In the genomic region with DNA sequence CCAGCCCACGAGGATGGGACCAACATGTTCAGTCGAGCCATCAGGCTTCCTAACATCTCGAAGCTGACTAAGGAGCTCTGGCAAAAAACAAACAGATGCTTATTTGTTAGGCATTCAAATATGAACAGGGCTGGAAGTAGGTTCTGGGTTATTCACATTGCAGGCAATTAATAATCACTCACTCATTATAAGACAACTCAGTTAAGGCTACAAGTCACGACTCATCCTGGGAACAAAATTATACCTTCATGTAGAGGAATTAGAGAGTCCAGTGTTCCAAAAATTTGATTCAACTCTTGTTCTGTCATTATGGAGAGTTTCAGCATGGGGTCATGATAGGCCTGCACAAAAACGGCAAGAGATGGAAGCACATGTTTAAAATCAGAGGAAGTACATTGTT, we compare ENCODE assay signal across 20 cellular contexts. TPM values are rescaled to one million over a fixed set of nuclear protein-coding genes. Genes with fewer than 3 reads are reported as not detected.
A peak's percentile ranks its signal among the peaks of the same experiment; 100 is the strongest.
DNase-seq lines count a peak whose midpoint lies in the region; ATAC-seq and TF ChIP-seq lines count a peak whose summit lies in the region.
"Had no signal": no experiment of that assay in that cellular context is flagged by ENCODE, and none has a peak within 500 bp of the region (broad histone marks: within the 10 kb centered on the region; RNA-seq: fewer than 3 reads in every experiment).

No MANE protein-coding gene starts in this region.

- peaks cover 58% of the 10 kb centered on the region for H3K4me1 Mint-ChIP-seq in CD4-positive, alpha-beta T cell (ENCODE audit: low read depth)
- H3K4me1 Mint-ChIP-seq in effector memory CD8-positive, alpha-beta T cell (ENCODE audit: low read depth in 2 of 2), result peaks cover 38 to 50% of the 10 kb centered on the region in 2 donors
- H3K4me1 Mint-ChIP-seq in nephron, result peaks cover 49% of the 10 kb centered on the region

- no peak overlapping the region for H3K27ac ChIP-seq in CD4-positive, alpha-beta T cell (ENCODE audit: low read depth, low read length)
- H3K27ac ChIP-seq: hepatocyte, thoracic aorta had no signal

- H3K36me3 Mint-ChIP-seq in CD4-positive, alpha-beta T cell (ENCODE audit: low read depth), result peaks cover 97% of the 10 kb centered on the region
- H3K36me3 Mint-ChIP-seq in effector memory CD8-positive, alpha-beta T cell (ENCODE audit: insufficient read depth), result peaks cover 85% of the 10 kb centered on the region
- H3K36me3 Mint-ChIP-seq in nephron (ENCODE audit: low read depth), result peaks cover 55% of the 10 kb centered on the region

- no peaks in the 10 kb centered on the region for H3K27me3 ChIP-seq in CD4-positive, alpha-beta T cell (ENCODE audit: control insufficient read depth, insufficient read depth, low read length)
- H3K27me3 ChIP-seq: hepatocyte had no signal

- POLR2A ChIA-PET in CD4-positive, alpha-beta T cell (lab: Charles Lee), result interaction anchor here (1.5 to 6.1 kb wide), 2 partner anchors 33 to 49 kb away, joined by 3 to 93 read pairs; a partner anchor contains a TSS

- no peak for TF ChIP-seq CTCF in CD4-positive, alpha-beta T cell (IDR thresholded peaks at IDR 0.05)
- TF ChIP-seq CTCF in nephron (IDR thresholded peaks at IDR 0.05; ENCODE audit: unreplicated experiment in 3 of 3), result no peak
- no peak for TF ChIP-seq CTCF in GM13977 (IDR thresholded peaks at IDR 0.05; ENCODE audit: extremely low read depth, insufficient read depth, missing control alignments)

- in situ Hi-C loops in GM13977 (cut with MboI; ENCODE audit: low pct_unique_long_range_greater_than_20kb, low sequenced_read_pairs, unreplicated experiment), result no loop called here

- H3K9me3 ChIP-seq in CD4-positive, alpha-beta T cell (ENCODE audit: control insufficient read depth, low read length), result no peaks in the 10 kb centered on the region
- H3K9me3 ChIP-seq: SK-N-SH, thoracic aorta had no signal

- intact Hi-C loops in CD4-positive, alpha-beta T cell (cut with DNase I, micrococcal nuclease), result loop anchor here (2.0 to 5.0 kb wide), 2 partner anchors 26 to 49 kb away; no protein-coding TSS in a partner anchor
- intact Hi-C loops in Right ventricle myocardium inferior (cut with DNase I), result no loop called here

- H3K9me3 Mint-ChIP-seq in CD4-positive, alpha-beta T cell, result no peaks in the 10 kb centered on the region
- no peaks in the 10 kb centered on the region for H3K9me3 Mint-ChIP-seq in effector memory CD8-positive, alpha-beta T cell
- H3K9me3 Mint-ChIP-seq in nephron, result no peaks in the 10 kb centered on the region
- H3K9me3 Mint-ChIP-seq: memory B cell, naive B cell had no signal

- peak overlapping the region; percentile 96 for H3K27ac Mint-ChIP-seq in CD4-positive, alpha-beta T cell
- H3K27ac Mint-ChIP-seq in effector memory CD8-positive, alpha-beta T cell, result peak overlapping the region; percentile 97 to 100
- peak overlapping the region in 2 of 3 experiments; percentile 6 to 76 for H3K27ac Mint-ChIP-seq in nephron
- H3K27ac Mint-ChIP-seq: memory B cell had no signal

- no peak for ATAC-seq in CD4-positive, alpha-beta T cell (ENCODE audit: poor library complexity)
- no peak for ATAC-seq in effector memory CD8-positive, alpha-beta T cell (replicated peaks)
- ATAC-seq in GM19467 (IDR thresholded peaks at IDR 0.05; ENCODE audit: unreplicated experiment), result no peak
- ATAC-seq in Right ventricle myocardium inferior, result no peak

- DNase-seq in CD4-positive, alpha-beta T cell, result no peak
- peak; percentile 24 to 30 for DNase-seq in NCI-H526 (lab: John Stamatoyannopoulos, UW)
- DNase-seq in effector memory CD8-positive, alpha-beta T cell, result no peak
- no peak for DNase-seq in GM13977 (ENCODE audit: low spot score)
- no peak for DNase-seq in Right ventricle myocardium inferior (ENCODE audit: missing footprints)
- no peak for DNase-seq in NOMO-1 treated with DMSO at 0.1 percent for 48 hours (lab: John Stamatoyannopoulos, UW; ENCODE audit: unreplicated experiment)
- DNase-seq: activated CD4-positive, CD25-positive, alpha-beta regulatory T cell treated with anti-CD3 and anti-CD28 coated beads, Interleukin-2, amount 50 U/mL, for 72 hours; activated CD8-positive, alpha-beta memory T cell treated with anti-CD3 and anti-CD28 coated beads, Interleukin-2, amount 50 U/mL, for 48 hours; islet precursor cell; KBM-7; naive B cell; NCI-H1694 treated with DMSO at 0.1 percent for 48 hours; NCI-H345; SK-N-SH; stimulated activated CD8-positive, alpha-beta memory T cell treated with anti-CD3 and anti-CD28 coated beads, Interleukin-4, amount 100 ng/mL, for 48 hours had no signal

- H3K27me3 Mint-ChIP-seq in CD4-positive, alpha-beta T cell, result no peaks in the 10 kb centered on the region
- H3K27me3 Mint-ChIP-seq in effector memory CD8-positive, alpha-beta T cell, result no peaks in the 10 kb centered on the region
- no peaks in the 10 kb centered on the region for H3K27me3 Mint-ChIP-seq in nephron (ENCODE audit: low read depth)
- H3K27me3 Mint-ChIP-seq: memory B cell, naive B cell had no signal

- CTCF ChIA-PET in CD4-positive, alpha-beta T cell (lab: Charles Lee), result interaction anchor here (1.0 to 1.7 kb wide), 2 partner anchors 39 to 43 kb away, joined by 3 to 5 read pairs; no protein-coding TSS in a partner anchor

- H3K4me3 Mint-ChIP-seq in CD4-positive, alpha-beta T cell, result no peak overlapping the region
- H3K4me3 Mint-ChIP-seq in effector memory CD8-positive, alpha-beta T cell, result peak overlapping the region in 1 of 2 donors; percentile 44
- H3K4me3 Mint-ChIP-seq in nephron, result no peak overlapping the region
- H3K4me3 Mint-ChIP-seq: memory B cell had no signal

RNA-seq across cellular contexts. Expression of a gene that starts 50.7 kb away (rescaled TPM):
- 10 to 100 TPM; 46.4 to 46.6 TPM for total RNA-seq in CD4-positive, alpha-beta T cell
- total RNA-seq in Right ventricle myocardium inferior, result 19.0 TPM

Comparison
In these comparisons a context has a peak if more than half of its experiments do, and no peak if none do; other contexts are left out.
1. DNase-seq: peak in NCI-H526 (2 of 2); none in CD4-positive, alpha-beta T cell (0 of 10), effector memory CD8-positive, alpha-beta T cell (0 of 3), GM13977 (single experiment), Right ventricle myocardium inferior (single experiment) and NOMO-1 treated with DMSO at 0.1 percent for 48 hours (single experiment).
2. H3K27ac Mint-ChIP-seq: peak in every context shown above with its lines; median percentile 98 in effector memory CD8-positive, alpha-beta T cell; 96 in CD4-positive, alpha-beta T cell; 41 in nephron.